8 cellular contexts compared by ENCODE assay signal in genomic region chr17:79777166-79777843, GRCh38. TPM values are rescaled to one million over a fixed set of nuclear protein-coding genes. Genes with fewer than 3 reads are reported as not detected.
A peak's percentile ranks its signal among the peaks of the same experiment; 100 is the strongest.
DNase-seq lines count a peak whose midpoint lies in the region; ATAC-seq, FAIRE-seq and TF ChIP-seq lines count a peak whose summit lies in the region.

No MANE protein-coding gene starts in this region.

- DNase-seq in DMS79 (lab: John Stamatoyannopoulos, UW) (peak; percentile 30), NCI-H1930 (lab: John Stamatoyannopoulos, UW) (peak; percentile 75 to 81), heart left ventricle (peak; percentile 79 to 83 (median 82)), pancreas (peak in 4 of 6 donors; percentile 56 to 79 (median 70)), posterior vena cava (ENCODE audit: low spot score) (no peak), DMS114 treated with DMSO at 0.1 percent for 48 hours (lab: John Stamatoyannopoulos, UW; ENCODE audit: unreplicated experiment) (no peak)
- DNase-seq in activated naive CD4-positive, alpha-beta T cell treated with anti-CD3 and anti-CD28 coated beads for 36 hours, result peak; percentile 41

- no peak overlapping the region for H3K27ac Mint-ChIP-seq in activated naive CD4-positive, alpha-beta T cell treated with anti-CD3 and anti-CD28 coated beads for 36 hours

- H3K9me3 ChIP-seq in heart left ventricle (no peaks in the 10 kb centered on the region), pancreas (no peaks in the 10 kb centered on the region)

- H3K4me1 ChIP-seq in heart left ventricle (peaks cover 0 to 38% (median 17%) of the 10 kb centered on the region in 12 donors), pancreas (peaks cover 0 to 16% (median 9%) of the 10 kb centered on the region in 3 donors)

- intact Hi-C loops in activated naive CD4-positive, alpha-beta T cell treated with anti-CD3 and anti-CD28 coated beads for 36 hours (cut with micrococcal nuclease), result no loop called here
- intact Hi-C loops in heart left ventricle (cut with DNase I) (loop anchor here in 3 of 10 donors (2.0 to 5.0 kb wide), 2 partner anchors 31 to 35 kb away; no protein-coding TSS in a partner anchor), pancreas (cut with DNase I) (no loop called here), posterior vena cava (cut with DNase I) (no loop called here)

- peaks cover 0 to 70% (median 8%) of the 10 kb centered on the region in 9 donors for H3K27me3 ChIP-seq in heart left ventricle
- peaks cover 0 to 7% (median 2%) of the 10 kb centered on the region in 4 donors for H3K27me3 ChIP-seq in pancreas

- TF ChIP-seq POLR2A in heart left ventricle (IDR thresholded peaks at IDR 0.05), result no peak

- no peaks in the 10 kb centered on the region for H3K9me3 Mint-ChIP-seq in activated naive CD4-positive, alpha-beta T cell treated with anti-CD3 and anti-CD28 coated beads for 36 hours

- CTCF ChIA-PET in activated naive CD4-positive, alpha-beta T cell treated with anti-CD3 and anti-CD28 coated beads for 36 hours (lab: Charles Lee), result interaction anchor here (0.6 to 2.3 kb wide), 3 partner anchors 31 to 218 kb away, joined by 3 to 10 read pairs (median 6); no protein-coding TSS in a partner anchor

- ATAC-seq in GM21786 (IDR thresholded peaks at IDR 0.05; ENCODE audit: unreplicated experiment) (peak; percentile 15), heart left ventricle (peak; percentile 30 to 84 (median 62)), pancreas (peak; percentile 32 to 50 (median 40))

- peaks cover 12% of the 10 kb centered on the region for H3K4me1 Mint-ChIP-seq in activated naive CD4-positive, alpha-beta T cell treated with anti-CD3 and anti-CD28 coated beads for 36 hours (ENCODE audit: low read depth)

- TF ChIP-seq CTCF in heart left ventricle (IDR thresholded peaks at IDR 0.05) (peak in 6 of 12 donors; percentile 16 to 50 (median 32)), pancreas (IDR thresholded peaks at IDR 0.05) (no peak)

- H3K4me3 ChIP-seq in heart left ventricle (peak overlapping the region; percentile 26 to 96 (median 62)), pancreas (peak overlapping the region; percentile 33 to 53 (median 44))

- H3K4me3 Mint-ChIP-seq in activated naive CD4-positive, alpha-beta T cell treated with anti-CD3 and anti-CD28 coated beads for 36 hours, result peak overlapping the region; percentile 63

- peaks cover 64% of the 10 kb centered on the region for H3K27me3 Mint-ChIP-seq in activated naive CD4-positive, alpha-beta T cell treated with anti-CD3 and anti-CD28 coated beads for 36 hours (ENCODE audit: low read depth)

- 4 to 8% (median 7%) methylated on average over 39 to 44 of the region's 44 CpGs for WGBS in heart left ventricle, 4 donors
- 6 to 9% methylated on average over 41 to 44 of the region's 44 CpGs for WGBS in pancreas, 2 donors

- H3K36me3 Mint-ChIP-seq in activated naive CD4-positive, alpha-beta T cell treated with anti-CD3 and anti-CD28 coated beads for 36 hours (ENCODE audit: low read depth), result no peaks in the 10 kb centered on the region

- FAIRE-seq in pancreas (lab: Jason Lieb, UNC), result no peak

- H3K36me3 ChIP-seq in heart left ventricle, result no peaks in the 10 kb centered on the region
- no peaks in the 10 kb centered on the region for H3K36me3 ChIP-seq in pancreas

- H3K27ac ChIP-seq in heart left ventricle (peak overlapping the region; percentile 55 to 84 (median 74)), pancreas (peak overlapping the region in 1 of 4 donors; percentile 42)

RNA-seq across cellular contexts. Expression of gene CBX2, which starts 0.6 kb away (rescaled TPM):
- 1 to 10 TPM; 5.2 to 5.8 TPM for total RNA-seq in activated naive CD4-positive, alpha-beta T cell treated with anti-CD3 and anti-CD28 coated beads for 36 hours
- 1 to 10 TPM; 2.4 to 4.3 (median 3.2) TPM for total RNA-seq in heart left ventricle
- polyA plus RNA-seq in heart left ventricle, result 1 to 10 TPM; 2.9 TPM
- 1 to 10 TPM; 1.1 to 3.1 (median 1.8) TPM for total RNA-seq in pancreas
- polyA plus RNA-seq in pancreas, result 1 to 10 TPM; 2.6 to 3.2 TPM
- 1 to 10 TPM; 1.6 to 1.8 TPM for total RNA-seq in posterior vena cava

RNA-seq across cellular contexts. Expression of gene CBX8, which starts 19.6 kb away (rescaled TPM):
- total RNA-seq in activated naive CD4-positive, alpha-beta T cell treated with anti-CD3 and anti-CD28 coated beads for 36 hours, result 1 to 10 TPM; 3.8 to 3.9 TPM
- total RNA-seq in heart left ventricle, result 1 to 10 TPM; 1.5 to 9.2 (median 5.3) TPM
- 1 to 10 TPM; 3.6 to 5.1 TPM for polyA plus RNA-seq in heart left ventricle
- total RNA-seq in pancreas, result 1 to 10 TPM; 1.6 to 5.7 (median 3.6) TPM
- polyA plus RNA-seq in pancreas, result 1 to 10 TPM; 4.5 to 5.2 TPM
- total RNA-seq in posterior vena cava, result 1 to 10 TPM; 4.4 to 5.1 TPM

RNA-seq across cellular contexts. Expression of gene ENPP7, which starts 46.6 kb away (rescaled TPM):
- total RNA-seq in activated naive CD4-positive, alpha-beta T cell treated with anti-CD3 and anti-CD28 coated beads for 36 hours, result not detected
- total RNA-seq in heart left ventricle (not detected), pancreas (under 1 TPM in 3 of 6 donors, not detected in 3; 0.09 to 0.13 (median 0.12) TPM), posterior vena cava (not detected)
- polyA plus RNA-seq in heart left ventricle (not detected), pancreas (under 1 TPM; 0.05 to 0.15 TPM)

Comparison
In these comparisons a context has a peak if more than half of its experiments do, and no peak if none do; other contexts are left out.
1. DNase-seq: peak in DMS79 (single experiment), NCI-H1930 (2 of 2), activated naive CD4-positive, alpha-beta T cell treated with anti-CD3 and anti-CD28 coated beads for 36 hours (single experiment), heart left ventricle (5 of 5) and pancreas (4 of 6); none in posterior vena cava (single experiment) and DMS114 treated with DMSO at 0.1 percent for 48 hours (single experiment).
2. Peak in every context shown above with its lines, with median percentiles within 50 percentile points of each other: ATAC-seq.